ENCODE assay signal across 8 cellular contexts in genomic region chr3:131381445-131382291, GRCh38. TPM values are rescaled to one million over a fixed set of nuclear protein-coding genes. Genes with fewer than 3 reads are reported as not detected.
A peak's percentile ranks its signal among the peaks of the same experiment; 100 is the strongest.
DNase-seq lines count a peak whose midpoint lies in the region; ATAC-seq, FAIRE-seq and TF ChIP-seq lines count a peak whose summit lies in the region.

NUDT16 (plus strand) TSS chr3:131381774; CDS start chr3:131381805, 31 bp downstream.

- H3K27ac ChIP-seq in adipose tissue (ENCODE audit: low read depth, low read length) (peak within 1 kb of the TSS; percentile 78), cardiac muscle cell (peak within 1 kb of the TSS; percentile 64), pancreas (peak within 1 kb of the TSS; percentile 69 to 92 (median 86)), thyroid gland (peak within 1 kb of the TSS; percentile 43 to 83 (median 78))

- peak; percentile 84 for TF ChIP-seq POLR2A in GM10847 (IDR thresholded peaks at IDR 0.05; ENCODE audit: extremely low read depth, insufficient read length)
- TF ChIP-seq POLR2A in thyroid gland (IDR thresholded peaks at IDR 0.05): peak; percentile 43 to 93

- H3K27me3 ChIP-seq in cardiac muscle cell (no peaks in the 10 kb centered on the region), pancreas (no peaks in the 10 kb centered on the region), thyroid gland (no peaks in the 10 kb centered on the region)

- FAIRE-seq in pancreas (lab: Jason Lieb, UNC): peak; percentile 98

- H3K4me3 ChIP-seq in cardiac muscle cell: peak within 1 kb of the TSS; percentile 77
- H3K4me3 ChIP-seq in pancreas: peak within 1 kb of the TSS; percentile 76 to 96 (median 87)
- peak within 1 kb of the TSS; percentile 46 to 85 (median 82) for H3K4me3 ChIP-seq in thyroid gland (replicated peaks in 1 of 3)

- H3K36me3 ChIP-seq in cardiac muscle cell: peaks cover 4% of the 10 kb centered on the region
- no peaks in the 10 kb centered on the region for H3K36me3 ChIP-seq in pancreas
- H3K36me3 ChIP-seq in thyroid gland: peaks cover 0 to 3% of the 10 kb centered on the region in 2 donors

- 0 to 1% (median 0%) methylated on average over 68 to 73 of the region's 73 CpGs for WGBS in adipose tissue, 3 donors
- WGBS in pancreas, 2 donors: 0% methylated on average over 72 to 73 of the region's 73 CpGs
- 0 to 1% methylated on average over 20 to 40 of the region's 73 CpGs for WGBS in thyroid gland, 2 donors

- intact Hi-C loops in pancreas (cut with DNase I) (no loop called here), thyroid gland (cut with DNase I) (loop anchor here (10.0 kb wide), 2 partner anchors 123 to 147 kb away; partner anchors contain the start of gene MRPL3)

- no peaks in the 10 kb centered on the region for H3K9me3 ChIP-seq in cardiac muscle cell (ENCODE audit: low read depth)
- H3K9me3 ChIP-seq in pancreas: no peaks in the 10 kb centered on the region
- H3K9me3 ChIP-seq in thyroid gland: no peaks in the 10 kb centered on the region

- ATAC-seq in HG02623 (IDR thresholded peaks at IDR 0.05; ENCODE audit: unreplicated experiment): peak; percentile 99
- peak; percentile 96 to 98 (median 97) for ATAC-seq in pancreas

- H3K4me1 ChIP-seq in cardiac muscle cell (ENCODE audit: low read depth) (peaks cover 6% of the 10 kb centered on the region), pancreas (peaks cover 0 to 18% (median 0%) of the 10 kb centered on the region in 3 donors), thyroid gland (peaks cover 41 to 47% of the 10 kb centered on the region in 2 donors)

- DNase-seq in NCI-H128 (lab: John Stamatoyannopoulos, UW; ENCODE audit: unreplicated experiment): peak; percentile 32
- peak; percentile 87 for DNase-seq in T follicular helper cell (ENCODE audit: low read depth)
- peak; percentile 99 to 100 for DNase-seq in cardiac muscle cell (ENCODE audit: low read depth in 1 of 2, low spot score in 1 of 2)
- DNase-seq in pancreas: peak; percentile 99 to 100 (median 100)
- DNase-seq in thyroid gland: peak; percentile 100

- no peak for TF ChIP-seq CTCF in cardiac muscle cell (IDR thresholded peaks at IDR 0.05; ENCODE audit: low read depth, low read length)
- no peak for TF ChIP-seq CTCF in pancreas (IDR thresholded peaks at IDR 0.05)
- no peak for TF ChIP-seq CTCF in thyroid gland (IDR thresholded peaks at IDR 0.05)

RNA-seq across cellular contexts. Expression of gene NUDT16, which starts in this region (rescaled TPM):
- polyA plus RNA-seq in adipose tissue (10 to 100 TPM; 12.9 to 49.3 (median 26.8) TPM), cardiac muscle cell (12.9 and 15.2 TPM in 2 replicates), pancreas (10 to 100 TPM in 1 of 2 donors, 1 to 10 TPM in 1; 9.8 to 14.1 TPM)
- total RNA-seq in cardiac muscle cell (21.6 and 27.8 TPM in 2 replicates), pancreas (10 to 100 TPM in 2 of 6 donors, 1 to 10 TPM in 4; 4.1 to 12.9 (median 7.7) TPM), thyroid gland (10 to 100 TPM; 30.7 to 37.5 (median 34.4) TPM)

Comparison
In these comparisons a context has a peak if more than half of its experiments do, and no peak if none do; other contexts are left out.
1. Peak in every context shown above with its lines: DNase-seq, ATAC-seq, H3K4me3 ChIP-seq and H3K27ac ChIP-seq.
2. DNase-seq: peak in every context shown above with its lines; median percentile 100 in pancreas; 100 in thyroid gland; 100 in cardiac muscle cell; 87 in T follicular helper cell; 32 in NCI-H128.